ENCODE assay signal across 8 cellular contexts in genomic region chr3:16467368-16467767, GRCh38. TPM values are rescaled to one million over a fixed set of nuclear protein-coding genes. Genes with fewer than 3 reads are reported as not detected.
DNase-seq lines count a peak whose midpoint lies in the region; ATAC-seq and TF ChIP-seq lines count a peak whose summit lies in the region.

No MANE protein-coding gene starts in this region.

- H3K9me3 Mint-ChIP-seq in activated T-helper 2 cell treated with anti-CD3 and anti-CD28 coated beads, Interferon-gamma antibody, Interleukin-2, Interleukin-4, amounts not matched to agents 10 μg/mL and 5 μg/mL and 100 μg/mL, durations not matched to agents 14 hours and 24 hours and 36 hours: peaks cover 12% of the 10 kb centered on the region

- peaks cover 64% of the 10 kb centered on the region for H3K4me1 Mint-ChIP-seq in activated T-helper 2 cell treated with anti-CD3 and anti-CD28 coated beads, Interferon-gamma antibody, Interleukin-2, Interleukin-4, amounts not matched to agents 10 μg/mL and 5 μg/mL and 100 μg/mL, durations not matched to agents 14 hours and 24 hours and 36 hours (ENCODE audit: low read depth)

- peak; percentile 78 for ATAC-seq in GM19328 (IDR thresholded peaks at IDR 0.05; ENCODE audit: unreplicated experiment)
- ATAC-seq in HG03139 (IDR thresholded peaks at IDR 0.05; ENCODE audit: unreplicated experiment): peak; percentile 81
- no peak for ATAC-seq in HG03196 (IDR thresholded peaks at IDR 0.05; ENCODE audit: unreplicated experiment)

- peak overlapping the region; percentile 74 for H3K4me3 Mint-ChIP-seq in activated T-helper 2 cell treated with anti-CD3 and anti-CD28 coated beads, Interferon-gamma antibody, Interleukin-2, Interleukin-4, amounts not matched to agents 10 μg/mL and 5 μg/mL and 100 μg/mL, durations not matched to agents 14 hours and 24 hours and 36 hours (ENCODE audit: low read depth)

- peak overlapping the region; percentile 93 for H3K27ac Mint-ChIP-seq in activated T-helper 2 cell treated with anti-CD3 and anti-CD28 coated beads, Interferon-gamma antibody, Interleukin-2, Interleukin-4, amounts not matched to agents 10 μg/mL and 5 μg/mL and 100 μg/mL, durations not matched to agents 14 hours and 24 hours and 36 hours

- DNase-seq in activated T-helper 2 cell treated with anti-CD3 and anti-CD28 coated beads, Interferon-gamma antibody, Interleukin-2, Interleukin-4, amounts not matched to agents 10 μg/mL and 5 μg/mL and 100 μg/mL, durations not matched to agents 14 hours and 24 hours and 36 hours (ENCODE audit: low spot score): peak; percentile 48
- DNase-seq in stimulated activated CD8-positive, alpha-beta memory T cell treated with anti-CD3 and anti-CD28 coated beads, Interleukin-7, amount 100 ng/mL, for 4 hours (ENCODE audit: low read depth in 2 of 2): peak; percentile 13 to 37
- DNase-seq in pons (ENCODE audit: low spot score) (no peak), NCI-H1694 treated with DMSO at 0.1 percent for 48 hours (lab: John Stamatoyannopoulos, UW) (no peak), erythroblast (lab: John Stamatoyannopoulos, UW) (no peak)

- no peaks in the 10 kb centered on the region for H3K27me3 Mint-ChIP-seq in activated T-helper 2 cell treated with anti-CD3 and anti-CD28 coated beads, Interferon-gamma antibody, Interleukin-2, Interleukin-4, amounts not matched to agents 10 μg/mL and 5 μg/mL and 100 μg/mL, durations not matched to agents 14 hours and 24 hours and 36 hours (ENCODE audit: low read depth)

- intact Hi-C loops in activated T-helper 2 cell treated with anti-CD3 and anti-CD28 coated beads, Interferon-gamma antibody, Interleukin-2, Interleukin-4, amounts not matched to agents 10 μg/mL and 5 μg/mL and 100 μg/mL, durations not matched to agents 14 hours and 24 hours and 36 hours (cut with micrococcal nuclease): loop anchor here (5.0 kb wide), 1 partner anchor 90 kb away; no protein-coding TSS in a partner anchor

- peaks cover 82% of the 10 kb centered on the region for H3K36me3 Mint-ChIP-seq in activated T-helper 2 cell treated with anti-CD3 and anti-CD28 coated beads, Interferon-gamma antibody, Interleukin-2, Interleukin-4, amounts not matched to agents 10 μg/mL and 5 μg/mL and 100 μg/mL, durations not matched to agents 14 hours and 24 hours and 36 hours (ENCODE audit: low read depth)

- TF ChIP-seq POLR2A in erythroblast (IDR thresholded peaks at IDR 0.05; ENCODE audit: low read length): no peak

RNA-seq across cellular contexts. Expression of gene RFTN1, which starts 46.1 kb away (rescaled TPM):
- 90.4 and 93.7 TPM in 2 replicates for total RNA-seq in activated T-helper 2 cell treated with anti-CD3 and anti-CD28 coated beads, Interferon-gamma antibody, Interleukin-2, Interleukin-4, amounts not matched to agents 10 μg/mL and 5 μg/mL and 100 μg/mL, durations not matched to agents 14 hours and 24 hours and 36 hours

Comparison
In these comparisons a context has a peak if more than half of its experiments do, and no peak if none do; other contexts are left out.
1. DNase-seq: peak in activated T-helper 2 cell treated with anti-CD3 and anti-CD28 coated beads, Interferon-gamma antibody, Interleukin-2, Interleukin-4, amounts not matched to agents 10 μg/mL and 5 μg/mL and 100 μg/mL, durations not matched to agents 14 hours and 24 hours and 36 hours (single experiment) and stimulated activated CD8-positive, alpha-beta memory T cell treated with anti-CD3 and anti-CD28 coated beads, Interleukin-7, amount 100 ng/mL, for 4 hours (2 of 2); none in pons (single experiment), NCI-H1694 treated with DMSO at 0.1 percent for 48 hours (single experiment) and erythroblast (0 of 2).